Comparison of ENCODE assay signal across 8 cellular contexts in genomic region chr9:36151306-36152210, GRCh38. TPM values are rescaled to one million over a fixed set of nuclear protein-coding genes. Genes with fewer than 3 reads are reported as not detected.
DNase-seq lines count a peak whose midpoint lies in the region; ATAC-seq, FAIRE-seq and TF ChIP-seq lines count a peak whose summit lies in the region.

No MANE protein-coding gene starts in this region.

- H3K36me3 Mint-ChIP-seq in stimulated activated effector memory CD8-positive, alpha-beta T cell treated with anti-CD3 and anti-CD28 coated beads, Interleukin-12 subunit alpha, Interleukin-12 subunit beta, amount 100 ng/mL, for 72 hours, result peaks cover 46% of the 10 kb centered on the region

- H3K4me3 ChIP-seq in mononuclear cell (ENCODE audit: low read length), result peak overlapping the region; percentile 4

- no peaks in the 10 kb centered on the region for H3K9me3 Mint-ChIP-seq in stimulated activated effector memory CD8-positive, alpha-beta T cell treated with anti-CD3 and anti-CD28 coated beads, Interleukin-12 subunit alpha, Interleukin-12 subunit beta, amount 100 ng/mL, for 72 hours

- peaks cover 93% of the 10 kb centered on the region for H3K4me1 ChIP-seq in mononuclear cell (ENCODE audit: insufficient read depth, low read length)

- ATAC-seq in HG03342 (IDR thresholded peaks at IDR 0.05; ENCODE audit: unreplicated experiment), result peak; percentile 79
- peak; percentile 93 for ATAC-seq in stimulated activated effector memory CD8-positive, alpha-beta T cell treated with anti-CD3 and anti-CD28 coated beads, Interleukin-12 subunit alpha, Interleukin-12 subunit beta, amount 100 ng/mL, for 72 hours

- H3K4me1 Mint-ChIP-seq in stimulated activated effector memory CD8-positive, alpha-beta T cell treated with anti-CD3 and anti-CD28 coated beads, Interleukin-12 subunit alpha, Interleukin-12 subunit beta, amount 100 ng/mL, for 72 hours, result peaks cover 74% of the 10 kb centered on the region

- peak; percentile 72 for TF ChIP-seq POLR2A in GM19193 (IDR thresholded peaks at IDR 0.05; ENCODE audit: extremely low read depth, insufficient read depth, insufficient read length)

- H3K27ac Mint-ChIP-seq in stimulated activated effector memory CD8-positive, alpha-beta T cell treated with anti-CD3 and anti-CD28 coated beads, Interleukin-12 subunit alpha, Interleukin-12 subunit beta, amount 100 ng/mL, for 72 hours, result peak overlapping the region; percentile 95

- H3K27me3 ChIP-seq in mononuclear cell (ENCODE audit: insufficient read depth, low read length), result no peaks in the 10 kb centered on the region

- no peaks in the 10 kb centered on the region for H3K9me3 ChIP-seq in mononuclear cell (ENCODE audit: low read depth, low read length)

- FAIRE-seq in frontal cortex (lab: Jason Lieb, UNC), result no peak

- peak overlapping the region; percentile 75 for H3K4me3 Mint-ChIP-seq in stimulated activated effector memory CD8-positive, alpha-beta T cell treated with anti-CD3 and anti-CD28 coated beads, Interleukin-12 subunit alpha, Interleukin-12 subunit beta, amount 100 ng/mL, for 72 hours

- DNase-seq in T-helper 2 cell (peak; percentile 54 to 97 (median 83)), amniotic epithelial cell (ENCODE audit: low read depth) (peak; percentile 69), frontal cortex (ENCODE audit: low spot score in 2 of 2) (no peak), ureter (ENCODE audit: low spot score) (no peak)
- DNase-seq in stimulated activated effector memory CD8-positive, alpha-beta T cell treated with anti-CD3 and anti-CD28 coated beads, Interleukin-12 subunit alpha, Interleukin-12 subunit beta, amount 100 ng/mL, for 72 hours (ENCODE audit: low spot score in 2 of 2), result peak; percentile 64 to 93

RNA-seq across cellular contexts. Expression of gene GLIPR2, which starts 15.0 kb away (rescaled TPM):
- total RNA-seq in mononuclear cell (86.0 TPM), frontal cortex (8.6 TPM), ureter (16.3 TPM)

RNA-seq across cellular contexts. Expression of gene CCIN, which starts 17.6 kb away (rescaled TPM):
- total RNA-seq in mononuclear cell (1.0 TPM), frontal cortex (not detected), ureter (not detected)

RNA-seq across cellular contexts. Expression of gene CLTA, which starts 39.2 kb away (rescaled TPM):
- total RNA-seq in mononuclear cell (77.6 TPM), frontal cortex (152 TPM), ureter (170 TPM)

Comparison
In these comparisons a context has a peak if more than half of its experiments do, and no peak if none do; other contexts are left out.
1. DNase-seq: peak in T-helper 2 cell (5 of 5), amniotic epithelial cell (single experiment) and stimulated activated effector memory CD8-positive, alpha-beta T cell treated with anti-CD3 and anti-CD28 coated beads, Interleukin-12 subunit alpha, Interleukin-12 subunit beta, amount 100 ng/mL, for 72 hours (2 of 2); none in frontal cortex (0 of 2) and ureter (single experiment).